ENCODE assay signal across 1 cellular context in the genomic region with DNA sequence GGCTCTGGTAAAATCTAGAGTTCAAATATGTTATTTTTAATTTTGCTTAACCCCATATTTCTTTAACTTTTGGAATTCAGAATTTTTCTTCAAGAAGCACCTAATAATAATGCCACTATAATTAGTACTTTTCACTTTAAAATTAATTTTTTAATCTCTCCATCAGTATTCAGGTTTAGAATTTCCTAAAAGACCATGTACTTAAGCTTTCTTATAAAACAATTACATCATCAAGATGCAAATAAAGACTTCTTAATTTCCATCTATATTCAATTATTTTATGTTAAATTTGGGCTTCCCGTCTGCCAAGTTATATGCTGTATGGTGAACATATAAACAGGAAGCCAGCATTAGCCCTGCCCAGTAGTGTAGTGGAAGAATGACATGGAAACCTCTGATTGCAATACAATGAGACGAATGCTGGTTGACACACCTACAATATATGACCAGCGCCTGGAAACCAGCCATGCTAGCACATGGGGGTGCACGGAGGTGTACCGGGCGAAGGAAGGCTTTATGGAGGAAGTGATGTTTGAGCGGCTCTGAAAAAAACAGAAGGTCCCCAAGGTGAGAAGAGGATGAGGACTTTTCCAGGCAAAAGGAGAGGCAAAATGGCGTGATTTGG.
TF ChIP-seq lines count a peak whose summit lies in the region.

No MANE protein-coding gene starts in this region.

TF ChIP-seq in IMR-90, 13 proteins besides CTCF, POLR2A, EP300 and RAD21 (continued from another document):
- TF ChIP-seq MAFK (IDR thresholded peaks at IDR 0.05; ENCODE audit: low read depth, low read length) (no peak), FOS (IDR thresholded peaks at IDR 0.05; ENCODE audit: low read depth, low read length) (no peak), BHLHE40 (IDR thresholded peaks at IDR 0.05; ENCODE audit: low read depth, low read length) (no peak), NFE2L2 (IDR thresholded peaks at IDR 0.05; ENCODE audit: low read depth, low read length) (no peak), MAZ (IDR thresholded peaks at IDR 0.05; ENCODE audit: borderline replicate concordance, low read depth, low read length) (no peak), CHD1 (IDR thresholded peaks at IDR 0.05; ENCODE audit: low read depth, low read length) (no peak)
- TF ChIP-seq, protein P1, sequence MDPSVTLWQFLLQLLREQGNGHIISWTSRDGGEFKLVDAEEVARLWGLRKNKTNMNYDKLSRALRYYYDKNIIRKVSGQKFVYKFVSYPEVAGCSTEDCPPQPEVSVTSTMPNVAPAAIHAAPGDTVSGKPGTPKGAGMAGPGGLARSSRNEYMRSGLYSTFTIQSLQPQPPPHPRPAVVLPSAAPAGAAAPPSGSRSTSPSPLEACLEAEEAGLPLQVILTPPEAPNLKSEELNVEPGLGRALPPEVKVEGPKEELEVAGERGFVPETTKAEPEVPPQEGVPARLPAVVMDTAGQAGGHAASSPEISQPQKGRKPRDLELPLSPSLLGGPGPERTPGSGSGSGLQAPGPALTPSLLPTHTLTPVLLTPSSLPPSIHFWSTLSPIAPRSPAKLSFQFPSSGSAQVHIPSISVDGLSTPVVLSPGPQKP (IDR thresholded peaks at IDR 0.05; ENCODE audit: borderline replicate concordance, low read depth, low read length), result no peak
TF ChIP-seq in IMR-90: peak in this region for 0.
